31 cellular contexts compared by ENCODE assay signal in the genomic region with DNA sequence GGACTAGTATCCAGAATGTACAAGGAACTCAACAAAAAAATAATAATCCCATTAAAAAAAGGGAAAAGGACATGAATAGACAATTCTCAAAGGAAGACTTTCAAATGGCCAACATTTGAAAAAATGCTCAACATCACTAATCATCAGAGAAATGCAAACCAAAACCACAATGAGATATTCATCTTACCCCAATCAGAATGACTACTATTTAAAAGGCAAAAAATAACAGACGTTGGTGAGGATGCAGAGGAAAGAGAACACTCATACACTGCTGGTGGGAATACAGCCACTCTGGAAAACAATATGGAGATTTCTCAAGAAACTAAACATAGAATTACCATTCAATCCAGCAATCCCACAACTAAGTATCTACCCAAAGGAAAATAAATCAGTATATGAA.
"Had no signal": no experiment of that assay in that cellular context is flagged by ENCODE, and none has a peak within 500 bp of the region (broad histone marks: within the 10 kb centered on the region; RNA-seq: fewer than 3 reads in every experiment).

No MANE protein-coding gene starts in this region.

- H3K27ac Mint-ChIP-seq: activated B cell treated with CpG ODN at 0.5 μM for 24 hours; activated CD4-positive, alpha-beta memory T cell treated with anti-CD3 and anti-CD28 coated beads, Interleukin-2, amount 10 ng/mL, durations not matched to agents 7 days and 5 days; activated CD8-positive, alpha-beta memory T cell treated with anti-CD3 and anti-CD28 coated beads, Interleukin-2, amount 10 ng/mL, durations not matched to agents 7 days and 5 days; activated naive CD4-positive, alpha-beta T cell treated with anti-CD3 and anti-CD28 coated beads, Interleukin-2, amount 10 ng/mL, durations not matched to agents 7 days and 5 days; activated naive CD8-positive, alpha-beta T cell treated with anti-CD3 and anti-CD28 coated beads for 36 hours; brain had no signal

- DNase-seq: activated B cell treated with CpG ODN at 0.5 μM for 24 hours; activated CD4-positive, alpha-beta memory T cell treated with anti-CD3 and anti-CD28 coated beads, Interleukin-2, amount 10 ng/mL, durations not matched to agents 7 days and 5 days; activated CD4-positive, alpha-beta T cell treated with anti-CD3 and anti-CD28 coated beads for 48 hours; activated CD4-positive, CD25-positive, alpha-beta regulatory T cell treated with anti-CD3 and anti-CD28 coated beads, Interleukin-2, amount 50 U/mL, for 72 hours; activated CD8-positive, alpha-beta memory T cell treated with anti-CD3 and anti-CD28 coated beads for 24 hours; activated CD8-positive, alpha-beta memory T cell treated with anti-CD3 and anti-CD28 coated beads, Interleukin-2, amount 10 ng/mL, durations not matched to agents 7 days and 5 days; activated CD8-positive, alpha-beta memory T cell treated with anti-CD3 and anti-CD28 coated beads, Interleukin-2, amount 50 U/mL, for 48 hours; activated effector memory CD4-positive, alpha-beta T cell treated with Interleukin-2 at 50 U/mL for 16 hours; activated naive CD4-positive, alpha-beta T cell treated with anti-CD3 and anti-CD28 coated beads, Interleukin-2, amount 10 ng/mL, durations not matched to agents 7 days and 5 days; activated naive CD8-positive, alpha-beta T cell treated with anti-CD3 and anti-CD28 coated beads for 36 hours; activated T-cell treated with anti-CD3 and anti-CD28 coated beads, Interleukin-2, amount 50 U/mL, for 48 hours; amygdala; central memory CD4-positive, alpha-beta T cell; MM.1S; MV-4-11; NCI-H1092; NCI-H1436 treated with DMSO at 0.1 percent for 48 hours; NCI-H1694 treated with DMSO at 0.1 percent for 48 hours; NCI-H2029; NCI-H345; NCI-H524 treated with DMSO at 0.1 percent for 48 hours; RPMI8226; SW 1271; T-helper 1 cell; T-helper 2 cell; T-helper 9 cell had no signal

- H3K27me3 ChIP-seq: ascending aorta had no signal

- ATAC-seq: activated CD8-positive, alpha-beta memory T cell treated with anti-CD3 and anti-CD28 coated beads, Interleukin-2, amount 10 ng/mL, durations not matched to agents 7 days and 5 days; K562; Panc1 had no signal

- H3K36me3 Mint-ChIP-seq: activated CD8-positive, alpha-beta memory T cell treated with anti-CD3 and anti-CD28 coated beads, Interleukin-2, amount 10 ng/mL, durations not matched to agents 7 days and 5 days; activated naive CD4-positive, alpha-beta T cell treated with anti-CD3 and anti-CD28 coated beads, Interleukin-2, amount 10 ng/mL, durations not matched to agents 7 days and 5 days; brain had no signal

- H3K36me3 ChIP-seq: ascending aorta had no signal

- H3K27ac ChIP-seq: ascending aorta, VCaP had no signal

- H3K4me3 ChIP-seq: ascending aorta, K562 had no signal
